ENCODE assay signal across 10 cellular contexts in the genomic region with DNA sequence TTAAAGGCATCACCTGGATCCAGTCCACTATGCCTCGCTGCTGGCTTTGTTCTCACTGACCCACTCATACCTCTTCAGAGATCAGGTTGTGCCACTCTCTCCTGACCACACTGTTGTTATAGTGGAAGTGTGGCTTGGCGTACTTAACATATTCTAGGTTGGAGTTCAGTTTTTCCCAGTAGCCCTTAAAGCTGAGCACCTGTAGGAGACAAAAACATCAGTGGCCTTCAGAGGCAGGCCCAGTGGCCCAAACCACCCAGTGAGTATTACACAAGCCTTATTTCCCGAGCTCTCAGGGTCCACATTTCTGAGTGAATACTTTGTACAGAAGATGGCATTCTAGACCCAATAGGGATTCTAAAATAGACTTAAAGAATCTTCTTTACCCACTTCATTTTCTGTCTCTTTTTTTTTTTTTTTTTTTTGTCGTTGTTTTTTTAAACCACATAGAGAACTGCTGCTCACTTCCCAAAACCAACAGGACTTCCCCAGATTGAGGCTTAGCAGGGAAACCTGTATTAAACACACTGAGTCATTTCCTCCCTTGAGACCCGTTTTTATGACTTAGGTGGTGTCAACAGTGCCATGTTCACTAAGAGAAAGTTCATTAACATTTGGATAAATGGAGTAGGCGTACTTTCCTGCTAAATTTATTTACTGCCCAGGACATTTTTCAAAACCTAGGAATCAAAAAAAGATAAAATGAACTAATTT.
DNase-seq lines count a peak whose midpoint lies in the region; ATAC-seq lines count a peak whose summit lies in the region.
"Had no signal": no experiment of that assay in that cellular context is flagged by ENCODE, and none has a peak within 500 bp of the region (broad histone marks: within the 10 kb centered on the region; RNA-seq: fewer than 3 reads in every experiment).

No MANE protein-coding gene starts in this region.

- no peaks in the 10 kb centered on the region for H3K27me3 ChIP-seq in CD4-positive, CD25-positive, alpha-beta regulatory T cell (ENCODE audit: control insufficient read depth, insufficient read depth, low read length)
- H3K27me3 ChIP-seq: cardiac muscle cell had no signal

- H3K36me3 Mint-ChIP-seq in CD4-positive, CD25-positive, alpha-beta regulatory T cell = peaks cover 7% of the 10 kb centered on the region
- no peaks in the 10 kb centered on the region for H3K36me3 Mint-ChIP-seq in activated CD4-positive, alpha-beta memory T cell treated with anti-CD3 and anti-CD28 coated beads for 36 hours

- no peaks in the 10 kb centered on the region for H3K36me3 ChIP-seq in CD4-positive, CD25-positive, alpha-beta regulatory T cell (ENCODE audit: control insufficient read depth, insufficient read depth, low read length)
- H3K36me3 ChIP-seq: cardiac muscle cell had no signal

- CTCF ChIA-PET in activated CD4-positive, alpha-beta memory T cell treated with anti-CD3 and anti-CD28 coated beads for 36 hours (lab: Charles Lee) = interaction anchor here (0.7 to 2.2 kb wide), 2 partner anchors 64 to 83 kb away, joined by 3 to 50 read pairs; no protein-coding TSS in a partner anchor

- no peaks in the 10 kb centered on the region for H3K9me3 ChIP-seq in CD4-positive, CD25-positive, alpha-beta regulatory T cell (ENCODE audit: control insufficient read depth in 2 of 2, low read length in 2 of 2)

- peak overlapping the region in 2 of 3 donors; percentile 27 to 76 for H3K27ac Mint-ChIP-seq in CD4-positive, CD25-positive, alpha-beta regulatory T cell
- H3K27ac Mint-ChIP-seq in activated CD4-positive, alpha-beta memory T cell treated with anti-CD3 and anti-CD28 coated beads for 36 hours = peak overlapping the region; percentile 58

- no peak overlapping the region for H3K4me3 Mint-ChIP-seq in CD4-positive, CD25-positive, alpha-beta regulatory T cell
- H3K4me3 Mint-ChIP-seq in activated CD4-positive, alpha-beta memory T cell treated with anti-CD3 and anti-CD28 coated beads for 36 hours = no peak overlapping the region

- no peak overlapping the region for H3K4me3 ChIP-seq in CD4-positive, CD25-positive, alpha-beta regulatory T cell (ENCODE audit: low read depth, low read length)
- H3K4me3 ChIP-seq: cardiac muscle cell had no signal

- no peak overlapping the region for H3K27ac ChIP-seq in CD4-positive, CD25-positive, alpha-beta regulatory T cell (ENCODE audit: insufficient read depth, low read length, poor library complexity, severe bottlenecking)
- H3K27ac ChIP-seq: cardiac muscle cell had no signal

- intact Hi-C loops in activated CD4-positive, alpha-beta memory T cell treated with anti-CD3 and anti-CD28 coated beads for 36 hours (cut with micrococcal nuclease) = loop anchor here (1.0 to 2.0 kb wide), 4 partner anchors 21 to 208 kb away; a partner anchor contains a TSS

- no peaks in the 10 kb centered on the region for H3K27me3 Mint-ChIP-seq in CD4-positive, CD25-positive, alpha-beta regulatory T cell
- H3K27me3 Mint-ChIP-seq in activated CD4-positive, alpha-beta memory T cell treated with anti-CD3 and anti-CD28 coated beads for 36 hours = no peaks in the 10 kb centered on the region

- no peak for DNase-seq in CD4-positive, CD25-positive, alpha-beta regulatory T cell
- DNase-seq in activated CD4-positive, alpha-beta memory T cell treated with anti-CD3 and anti-CD28 coated beads for 36 hours = peak; percentile 13
- DNase-seq in pons (ENCODE audit: low spot score) = peak; percentile 59
- no peak for DNase-seq in ecto neural progenitor cell (ENCODE audit: low spot score)
- no peak for DNase-seq in effector CD4-positive, alpha-beta T cell
- no peak for DNase-seq in NCI-H748 treated with DMSO at 0.1 percent for 48 hours (lab: John Stamatoyannopoulos, UW)

- peaks cover 15% of the 10 kb centered on the region for H3K4me1 ChIP-seq in CD4-positive, CD25-positive, alpha-beta regulatory T cell (ENCODE audit: control insufficient read depth, insufficient read depth, low read length, poor library complexity, severe bottlenecking)

- peaks cover 0 to 1% (median 0%) of the 10 kb centered on the region in 7 donors for H3K9me3 Mint-ChIP-seq in CD4-positive, CD25-positive, alpha-beta regulatory T cell
- no peaks in the 10 kb centered on the region for H3K9me3 Mint-ChIP-seq in activated CD4-positive, alpha-beta memory T cell treated with anti-CD3 and anti-CD28 coated beads for 36 hours

- ATAC-seq in CD4-positive, CD25-positive, alpha-beta regulatory T cell (ENCODE audit: low read depth in 2 of 2) = peak in 1 of 2 donors; percentile 50
- ATAC-seq in GM19043 (IDR thresholded peaks at IDR 0.05; ENCODE audit: low read depth, unreplicated experiment) = peak; percentile 62
- ATAC-seq in HG03457 (IDR thresholded peaks at IDR 0.05; ENCODE audit: unreplicated experiment) = peak; percentile 54
- ATAC-seq: HCT116 had no signal

- peaks cover 16 to 42% (median 28%) of the 10 kb centered on the region in 4 donors for H3K4me1 Mint-ChIP-seq in CD4-positive, CD25-positive, alpha-beta regulatory T cell
- H3K4me1 Mint-ChIP-seq in activated CD4-positive, alpha-beta memory T cell treated with anti-CD3 and anti-CD28 coated beads for 36 hours (ENCODE audit: low read depth) = peaks cover 51% of the 10 kb centered on the region

- POLR2A ChIA-PET in activated CD4-positive, alpha-beta memory T cell treated with anti-CD3 and anti-CD28 coated beads for 36 hours (lab: Charles Lee) = no interaction called here

Comparison
In these comparisons a context has a peak if more than half of its experiments do, and no peak if none do; other contexts are left out.
1. DNase-seq: peak in activated CD4-positive, alpha-beta memory T cell treated with anti-CD3 and anti-CD28 coated beads for 36 hours (single experiment) and pons (single experiment); none in CD4-positive, CD25-positive, alpha-beta regulatory T cell (0 of 3), ecto neural progenitor cell (single experiment), effector CD4-positive, alpha-beta T cell (single experiment) and NCI-H748 treated with DMSO at 0.1 percent for 48 hours (single experiment).